1 cellular context compared by ENCODE assay signal in genomic region chr11:65522640-65523322, GRCh38.
TF ChIP-seq lines count a peak whose summit lies in the region.

No MANE protein-coding gene starts in this region.

TF ChIP-seq in GM12878, 131 proteins besides CTCF, POLR2A, EP300 and RAD21:
- TF ChIP-seq IKZF1 (conservative IDR thresholded peaks at IDR 0.05) = peak; percentile 12; the same call in 1 of the 2 replicates
- TF ChIP-seq SKIL (IDR thresholded peaks at IDR 0.05; ENCODE audit: low read depth, poor library complexity, severe bottlenecking) = no peak
- no peak for TF ChIP-seq IRF4 (IDR thresholded peaks at IDR 0.05; ENCODE audit: low read depth, low read length)
- peak; percentile 35; the same call in 1 of the 2 replicates for TF ChIP-seq CBFB (IDR thresholded peaks at IDR 0.05; ENCODE audit: low read depth)
- peak; percentile 20 to 34; a peak in 1 of 4 replicates for TF ChIP-seq IKZF2 (IDR thresholded peaks at IDR 0.05)
- 0 out of 2 replicates have a peak, but pooled peaks have one; percentile 18 for TF ChIP-seq SMARCA5 (IDR thresholded peaks at IDR 0.05)
- TF ChIP-seq PRDM15 (CRISPR knock-in tag; IDR thresholded peaks at IDR 0.05) = no peak
- no peak for TF ChIP-seq NRF1 (conservative IDR thresholded peaks at IDR 0.05; ENCODE audit: low read depth, low read length)
- peak; percentile 19; the same call in 1 of the 2 replicates for TF ChIP-seq SPI1 (IDR thresholded peaks at IDR 0.05; ENCODE audit: borderline replicate concordance, insufficient read depth, low read depth, low read length)
- TF ChIP-seq EED (IDR thresholded peaks at IDR 0.05; ENCODE audit: low read depth) = 0 out of 2 replicates have a peak, but pooled peaks have one; percentile 22
- TF ChIP-seq RUNX3 (IDR thresholded peaks at IDR 0.05; ENCODE audit: low read length) = peak; percentile 55
- TF ChIP-seq EGR1 (IDR thresholded peaks at IDR 0.05; ENCODE audit: borderline replicate concordance in 1 of 2, low read depth in 2 of 2, low read length in 2 of 2) = peak in 1 of 2 experiments; percentile 87; a peak in 2 of 3 replicates
- TF ChIP-seq SP1 (IDR thresholded peaks at IDR 0.05; ENCODE audit: low read depth, low read length) = no peak
- TF ChIP-seq ZZZ3 (IDR thresholded peaks at IDR 0.05; ENCODE audit: control insufficient read depth, insufficient read length, low read depth) = no peak
- no peak for TF ChIP-seq ZNF384 (IDR thresholded peaks at IDR 0.05; ENCODE audit: borderline replicate concordance, low read depth, low read length)
